ENCODE assay signal across 24 cellular contexts in genomic region chr1:77562596-77563154, GRCh38.
"Had no signal": no experiment of that assay in that cellular context is flagged by ENCODE, and none has a peak within 500 bp of the region (broad histone marks: within the 10 kb centered on the region; RNA-seq: fewer than 3 reads in every experiment).

No MANE protein-coding gene starts in this region.

- H3K4me1 ChIP-seq: suprapubic skin, transverse colon, uterus had no signal

- H3K27me3 Mint-ChIP-seq: activated CD4-positive, alpha-beta T cell treated with anti-CD3 and anti-CD28 coated beads, Interleukin-2, amount 10 ng/mL, durations not matched to agents 24 days and 14 days; activated CD8-positive, alpha-beta T cell treated with anti-CD3 and anti-CD28 coated beads for 36 hours; activated naive CD8-positive, alpha-beta T cell treated with anti-CD3 and anti-CD28 coated beads, Interleukin-2, amount 10 ng/mL, durations not matched to agents 7 days and 5 days; brain; central memory CD8-positive, alpha-beta T cell; progenitor cell of endocrine pancreas; stimulated activated naive CD8-positive, alpha-beta T cell treated with anti-CD3 and anti-CD28 coated beads, Interleukin-15, Interleukin-2, amounts not matched to agents 100 ng/mL and 50 ng/mL, for 24 hours; T-cell had no signal

- FAIRE-seq: kidney had no signal

- H3K4me1 Mint-ChIP-seq: activated naive CD8-positive, alpha-beta T cell treated with anti-CD3 and anti-CD28 coated beads, Interleukin-2, amount 10 ng/mL, durations not matched to agents 7 days and 5 days; brain; central memory CD8-positive, alpha-beta T cell had no signal

- ATAC-seq: activated CD8-positive, alpha-beta T cell treated with anti-CD3 and anti-CD28 coated beads for 36 hours; activated T-cell treated with anti-CD3 and anti-CD28 coated beads, Interleukin-2, amount 50 U/mL, for 4 hours; left lobe of liver; SK-N-SH treated with all-trans-retinoic acid at 6 μM for 48 hours; T-cell had no signal

- H3K4me3 ChIP-seq: lung, suprapubic skin, transverse colon, uterus had no signal

- H3K27ac Mint-ChIP-seq: activated CD4-positive, alpha-beta T cell treated with anti-CD3 and anti-CD28 coated beads, Interleukin-2, amount 10 ng/mL, durations not matched to agents 24 days and 14 days; activated CD8-positive, alpha-beta T cell treated with anti-CD3 and anti-CD28 coated beads for 36 hours; activated naive CD8-positive, alpha-beta T cell treated with anti-CD3 and anti-CD28 coated beads, Interleukin-2, amount 10 ng/mL, durations not matched to agents 7 days and 5 days; mesothelial cell of epicardium; progenitor cell of endocrine pancreas; stimulated activated naive CD8-positive, alpha-beta T cell treated with anti-CD3 and anti-CD28 coated beads, Interleukin-15, Interleukin-2, amounts not matched to agents 100 ng/mL and 50 ng/mL, for 24 hours had no signal

- H3K27me3 ChIP-seq: suprapubic skin, transverse colon, uterus had no signal

- H3K9me3 Mint-ChIP-seq: activated CD4-positive, alpha-beta T cell treated with anti-CD3 and anti-CD28 coated beads, Interleukin-2, amount 10 ng/mL, durations not matched to agents 24 days and 14 days; activated CD8-positive, alpha-beta T cell treated with anti-CD3 and anti-CD28 coated beads for 36 hours; activated naive CD8-positive, alpha-beta T cell treated with anti-CD3 and anti-CD28 coated beads, Interleukin-2, amount 10 ng/mL, durations not matched to agents 7 days and 5 days; activated T-cell treated with anti-CD3 and anti-CD28 coated beads, Interleukin-2, amount 50 U/mL, for 4 hours; brain; central memory CD8-positive, alpha-beta T cell; stimulated activated naive CD8-positive, alpha-beta T cell treated with anti-CD3 and anti-CD28 coated beads, Interleukin-15, Interleukin-2, amounts not matched to agents 100 ng/mL and 50 ng/mL, for 24 hours had no signal

- DNase-seq: activated CD4-positive, alpha-beta T cell treated with anti-CD3 and anti-CD28 coated beads, Interleukin-2, amount 10 ng/mL, durations not matched to agents 24 days and 14 days; activated CD8-positive, alpha-beta T cell treated with anti-CD3 and anti-CD28 coated beads for 36 hours; activated effector memory CD4-positive, alpha-beta T cell treated with anti-CD3 and anti-CD28 coated beads, Interleukin-2, amount 50 U/mL, for 16 hours; activated naive CD8-positive, alpha-beta T cell treated with anti-CD3 and anti-CD28 coated beads, Interleukin-2, amount 10 ng/mL, durations not matched to agents 7 days and 5 days; activated T-cell treated with anti-CD3 and anti-CD28 coated beads, Interleukin-2, amount 50 U/mL, for 4 hours; cortex of kidney; effector CD8-positive, alpha-beta T cell; foreskin melanocyte; kidney; stimulated activated CD4-positive, alpha-beta T cell treated with anti-CD3 and anti-CD28 coated beads, Interleukin-12 subunit alpha, Interleukin-12 subunit beta, amount 100 ng/mL, for 4 hours; stimulated activated CD4-positive, alpha-beta T cell treated with anti-CD3 and anti-CD28 coated beads, Interleukin-1b, Interleukin-23, amount 100 ng/mL, for 48 hours; T-cell; T-helper 9 cell; transverse colon; uterus had no signal

- H3K27ac ChIP-seq: suprapubic skin, transverse colon, uterus had no signal

- H3K9me3 ChIP-seq: suprapubic skin, transverse colon, uterus had no signal

- H3K4me3 Mint-ChIP-seq: activated CD4-positive, alpha-beta T cell treated with anti-CD3 and anti-CD28 coated beads, Interleukin-2, amount 10 ng/mL, durations not matched to agents 24 days and 14 days; activated CD8-positive, alpha-beta T cell treated with anti-CD3 and anti-CD28 coated beads for 36 hours; activated naive CD8-positive, alpha-beta T cell treated with anti-CD3 and anti-CD28 coated beads, Interleukin-2, amount 10 ng/mL, durations not matched to agents 7 days and 5 days; activated T-cell treated with anti-CD3 and anti-CD28 coated beads, Interleukin-2, amount 50 U/mL, for 4 hours; brain; central memory CD8-positive, alpha-beta T cell; mesothelial cell of epicardium; stimulated activated naive CD8-positive, alpha-beta T cell treated with anti-CD3 and anti-CD28 coated beads, Interleukin-15, Interleukin-2, amounts not matched to agents 100 ng/mL and 50 ng/mL, for 24 hours; T-cell had no signal

- H3K36me3 ChIP-seq: uterus had no signal
